In the genomic region with DNA sequence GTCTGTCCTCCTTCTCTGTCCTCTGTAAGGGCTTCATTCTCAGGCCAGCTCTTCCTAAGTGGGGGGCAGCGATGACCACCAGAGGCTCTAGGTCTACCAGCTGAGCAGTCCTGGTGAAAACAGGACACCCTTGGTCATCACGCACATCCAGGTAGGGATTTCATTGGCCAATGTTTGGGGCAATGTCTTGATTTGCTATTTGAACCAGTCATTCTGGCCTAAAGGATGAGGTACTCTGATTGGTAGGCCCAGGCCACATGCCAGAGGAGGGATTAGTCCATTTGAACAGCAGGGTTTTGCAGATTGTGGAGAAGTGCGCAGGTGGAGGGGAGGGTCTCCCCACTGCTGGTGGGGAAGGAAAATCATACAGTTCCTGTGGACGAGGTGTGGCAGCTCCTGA, we compare ENCODE assay signal across 2 cellular contexts.
TF ChIP-seq lines count a peak whose summit lies in the region.

No MANE protein-coding gene starts in this region.

TF ChIP-seq in IMR-90, 13 proteins besides CTCF, POLR2A, EP300 and RAD21:
- no peak for TF ChIP-seq RCOR1 (IDR thresholded peaks at IDR 0.05; ENCODE audit: insufficient replicate concordance, low read length)
- TF ChIP-seq MXI1 (IDR thresholded peaks at IDR 0.05; ENCODE audit: borderline replicate concordance, low read depth, low read length): no peak
- TF ChIP-seq, protein P1, sequence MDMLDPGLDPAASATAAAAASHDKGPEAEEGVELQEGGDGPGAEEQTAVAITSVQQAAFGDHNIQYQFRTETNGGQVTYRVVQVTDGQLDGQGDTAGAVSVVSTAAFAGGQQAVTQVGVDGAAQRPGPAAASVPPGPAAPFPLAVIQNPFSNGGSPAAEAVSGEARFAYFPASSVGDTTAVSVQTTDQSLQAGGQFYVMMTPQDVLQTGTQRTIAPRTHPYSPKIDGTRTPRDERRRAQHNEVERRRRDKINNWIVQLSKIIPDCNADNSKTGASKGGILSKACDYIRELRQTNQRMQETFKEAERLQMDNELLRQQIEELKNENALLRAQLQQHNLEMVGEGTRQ (IDR thresholded peaks at IDR 0.05; ENCODE audit: low read depth, low read length): peak; percentile 27; the same call in 1 of the 2 replicates
- TF ChIP-seq NFE2L2 (IDR thresholded peaks at IDR 0.05; ENCODE audit: low read depth, low read length): no peak
- TF ChIP-seq, protein P2, sequence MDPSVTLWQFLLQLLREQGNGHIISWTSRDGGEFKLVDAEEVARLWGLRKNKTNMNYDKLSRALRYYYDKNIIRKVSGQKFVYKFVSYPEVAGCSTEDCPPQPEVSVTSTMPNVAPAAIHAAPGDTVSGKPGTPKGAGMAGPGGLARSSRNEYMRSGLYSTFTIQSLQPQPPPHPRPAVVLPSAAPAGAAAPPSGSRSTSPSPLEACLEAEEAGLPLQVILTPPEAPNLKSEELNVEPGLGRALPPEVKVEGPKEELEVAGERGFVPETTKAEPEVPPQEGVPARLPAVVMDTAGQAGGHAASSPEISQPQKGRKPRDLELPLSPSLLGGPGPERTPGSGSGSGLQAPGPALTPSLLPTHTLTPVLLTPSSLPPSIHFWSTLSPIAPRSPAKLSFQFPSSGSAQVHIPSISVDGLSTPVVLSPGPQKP (IDR thresholded peaks at IDR 0.05; ENCODE audit: borderline replicate concordance, low read depth, low read length): no peak
TF ChIP-seq in IMR-90: peak in this region for 1.

TF ChIP-seq in K562, 482 proteins besides CTCF, POLR2A, EP300 and RAD21:
- no peak for TF ChIP-seq SREBF2 (CRISPR knock-in tag; IDR thresholded peaks at IDR 0.05)
- TF ChIP-seq, protein P3, sequence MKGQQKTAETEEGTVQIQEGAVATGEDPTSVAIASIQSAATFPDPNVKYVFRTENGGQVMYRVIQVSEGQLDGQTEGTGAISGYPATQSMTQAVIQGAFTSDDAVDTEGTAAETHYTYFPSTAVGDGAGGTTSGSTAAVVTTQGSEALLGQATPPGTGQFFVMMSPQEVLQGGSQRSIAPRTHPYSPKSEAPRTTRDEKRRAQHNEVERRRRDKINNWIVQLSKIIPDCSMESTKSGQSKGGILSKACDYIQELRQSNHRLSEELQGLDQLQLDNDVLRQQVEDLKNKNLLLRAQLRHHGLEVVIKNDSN (CRISPR knock-in tag; IDR thresholded peaks at IDR 0.05): 0 out of 2 replicates have a peak, but pooled peaks have one; percentile 23
